Comparison of ENCODE assay signal across 9 cellular contexts in genomic region chr9:33124716-33125378, GRCh38. TPM values are rescaled to one million over a fixed set of nuclear protein-coding genes. Genes with fewer than 3 reads are reported as not detected.
A peak's percentile ranks its signal among the peaks of the same experiment; 100 is the strongest.
DNase-seq lines count a peak whose midpoint lies in the region; ATAC-seq and TF ChIP-seq lines count a peak whose summit lies in the region.
"Had no signal": no experiment of that assay in that cellular context is flagged by ENCODE, and none has a peak within 500 bp of the region (broad histone marks: within the 10 kb centered on the region; RNA-seq: fewer than 3 reads in every experiment).

No MANE protein-coding gene starts in this region.

- TF ChIP-seq POLR2A in spleen (IDR thresholded peaks at IDR 0.05), result no peak

- H3K27ac ChIP-seq in WERI-Rb-1, result peak overlapping the region; percentile 56
- H3K27ac ChIP-seq in spleen, result peak overlapping the region; percentile 30 to 85 (median 74)
- H3K27ac ChIP-seq: suprapubic skin had no signal

- H3K9me3 ChIP-seq in WERI-Rb-1 (ENCODE audit: severe bottlenecking) (no peaks in the 10 kb centered on the region), spleen (no peaks in the 10 kb centered on the region)
- H3K9me3 ChIP-seq: suprapubic skin had no signal

- H3K36me3 ChIP-seq in WERI-Rb-1 (peaks cover 3% of the 10 kb centered on the region), spleen (peaks cover 0 to 96% (median 32%) of the 10 kb centered on the region in 6 donors)

- no peaks in the 10 kb centered on the region for H3K27me3 ChIP-seq in WERI-Rb-1 (ENCODE audit: insufficient read depth, low read depth, severe bottlenecking)
- no peaks in the 10 kb centered on the region for H3K27me3 ChIP-seq in spleen (replicated peaks in 1 of 7)
- H3K27me3 ChIP-seq: suprapubic skin had no signal

- intact Hi-C loops in spleen (cut with DNase I; ENCODE audit: low total_unique reads), result loop anchor here (5.0 kb wide), 1 partner anchor 47 kb away; no protein-coding TSS in a partner anchor

- DNase-seq in activated naive CD8-positive, alpha-beta T cell treated with anti-CD3 and anti-CD28 coated beads, Interleukin-2, amount 50 U/mL, for 24 hours, result no peak
- peak; percentile 36 for DNase-seq in WERI-Rb-1
- peak; percentile 74 for DNase-seq in spleen
- no peak for DNase-seq in DMS79 treated with DMSO at 0.1 percent for 48 hours (lab: John Stamatoyannopoulos, UW)
- no peak for DNase-seq in SW480 (ENCODE audit: low spot score)

- no peaks in the 10 kb centered on the region for H3K9me3 Mint-ChIP-seq in activated naive CD8-positive, alpha-beta T cell (ENCODE audit: low read depth)
- no peaks in the 10 kb centered on the region for H3K9me3 Mint-ChIP-seq in activated naive CD8-positive, alpha-beta T cell treated with anti-CD3 and anti-CD28 coated beads, Interleukin-2, amount 50 U/mL, for 24 hours

- no peak overlapping the region for H3K4me3 Mint-ChIP-seq in activated naive CD8-positive, alpha-beta T cell
- no peak overlapping the region for H3K4me3 Mint-ChIP-seq in activated naive CD8-positive, alpha-beta T cell treated with anti-CD3 and anti-CD28 coated beads, Interleukin-2, amount 50 U/mL, for 24 hours

- peaks cover 25 to 98% (median 51%) of the 10 kb centered on the region in 6 donors for H3K4me1 ChIP-seq in spleen

- peaks cover 12% of the 10 kb centered on the region for H3K36me3 Mint-ChIP-seq in activated naive CD8-positive, alpha-beta T cell
- H3K36me3 Mint-ChIP-seq in activated naive CD8-positive, alpha-beta T cell treated with anti-CD3 and anti-CD28 coated beads, Interleukin-2, amount 50 U/mL, for 24 hours (ENCODE audit: low read depth), result peaks cover 29% of the 10 kb centered on the region

- TF ChIP-seq CTCF in WERI-Rb-1 (IDR thresholded peaks at IDR 0.05; ENCODE audit: low read depth, low read length) (peak; percentile 28; the same call in 1 of the 2 replicates), spleen (IDR thresholded peaks at IDR 0.05 in 8 of 11, conservative IDR thresholded peaks at IDR 0.05 in 3 of 11) (no peak)

- H3K27ac Mint-ChIP-seq in activated naive CD8-positive, alpha-beta T cell, result peak overlapping the region; percentile 36
- H3K27ac Mint-ChIP-seq in activated naive CD8-positive, alpha-beta T cell treated with anti-CD3 and anti-CD28 coated beads, Interleukin-2, amount 50 U/mL, for 24 hours, result no peak overlapping the region

- 68 to 79% (median 77%) methylated on average over 9 of the region's 9 CpGs for WGBS in spleen, 5 donors

- H3K4me1 Mint-ChIP-seq in activated naive CD8-positive, alpha-beta T cell (ENCODE audit: low read depth), result peaks cover 27% of the 10 kb centered on the region
- H3K4me1 Mint-ChIP-seq in activated naive CD8-positive, alpha-beta T cell treated with anti-CD3 and anti-CD28 coated beads, Interleukin-2, amount 50 U/mL, for 24 hours, result peaks cover 34% of the 10 kb centered on the region

- no peaks in the 10 kb centered on the region for H3K27me3 Mint-ChIP-seq in activated naive CD8-positive, alpha-beta T cell
- H3K27me3 Mint-ChIP-seq in activated naive CD8-positive, alpha-beta T cell treated with anti-CD3 and anti-CD28 coated beads, Interleukin-2, amount 50 U/mL, for 24 hours, result no peaks in the 10 kb centered on the region

- no peak overlapping the region for H3K4me3 ChIP-seq in WERI-Rb-1 (ENCODE audit: low read depth, low read length)
- no peak overlapping the region for H3K4me3 ChIP-seq in spleen
- H3K4me3 ChIP-seq: suprapubic skin had no signal

- no peak for ATAC-seq in activated naive CD8-positive, alpha-beta T cell treated with anti-CD3 and anti-CD28 coated beads, Interleukin-2, amount 50 U/mL, for 24 hours
- peak; percentile 58 for ATAC-seq in HG02571 (IDR thresholded peaks at IDR 0.05; ENCODE audit: unreplicated experiment)
- ATAC-seq in HG03520 (IDR thresholded peaks at IDR 0.05; ENCODE audit: unreplicated experiment), result no peak

RNA-seq across cellular contexts. Expression of gene B4GALT1, which starts 42.3 kb away (rescaled TPM):
- 100 to 1,000 TPM in 2 of 7 donors, 10 to 100 TPM in 5; 75.1 to 111 (median 91.4) TPM for total RNA-seq in spleen
- polyA plus RNA-seq in spleen, result 10 to 100 TPM; 18.1 to 29.5 (median 25.4) TPM

RNA-seq across cellular contexts. Expression of gene SMU1, which starts 48.4 kb away (rescaled TPM):
- 10 to 100 TPM; 15.7 to 23.3 (median 19.4) TPM for total RNA-seq in spleen
- 10 to 100 TPM in 1 of 3 donors, 1 to 10 TPM in 2; 7.2 to 12.2 (median 9.9) TPM for polyA plus RNA-seq in spleen

Comparison
In these comparisons a context has a peak if more than half of its experiments do, and no peak if none do; other contexts are left out.
1. DNase-seq: peak in WERI-Rb-1 (single experiment) and spleen (single experiment); none in activated naive CD8-positive, alpha-beta T cell treated with anti-CD3 and anti-CD28 coated beads, Interleukin-2, amount 50 U/mL, for 24 hours (single experiment), DMS79 treated with DMSO at 0.1 percent for 48 hours (single experiment) and SW480 (single experiment).